ENCODE assay signal across 4 cellular contexts in genomic region chr9:122117250-122117649, GRCh38. TPM values are rescaled to one million over a fixed set of nuclear protein-coding genes. Genes with fewer than 3 reads are reported as not detected.
"Had no signal": no experiment of that assay in that cellular context is flagged by ENCODE, and none has a peak within 500 bp of the region (broad histone marks: within the 10 kb centered on the region; RNA-seq: fewer than 3 reads in every experiment).

No MANE protein-coding gene starts in this region.

RNA-seq across cellular contexts. Expression of gene MORN5, which starts 42.5 kb away (rescaled TPM):
- total RNA-seq: GM23248, H9, HT-29, IMR-90 had no signal
